In the genomic region with DNA sequence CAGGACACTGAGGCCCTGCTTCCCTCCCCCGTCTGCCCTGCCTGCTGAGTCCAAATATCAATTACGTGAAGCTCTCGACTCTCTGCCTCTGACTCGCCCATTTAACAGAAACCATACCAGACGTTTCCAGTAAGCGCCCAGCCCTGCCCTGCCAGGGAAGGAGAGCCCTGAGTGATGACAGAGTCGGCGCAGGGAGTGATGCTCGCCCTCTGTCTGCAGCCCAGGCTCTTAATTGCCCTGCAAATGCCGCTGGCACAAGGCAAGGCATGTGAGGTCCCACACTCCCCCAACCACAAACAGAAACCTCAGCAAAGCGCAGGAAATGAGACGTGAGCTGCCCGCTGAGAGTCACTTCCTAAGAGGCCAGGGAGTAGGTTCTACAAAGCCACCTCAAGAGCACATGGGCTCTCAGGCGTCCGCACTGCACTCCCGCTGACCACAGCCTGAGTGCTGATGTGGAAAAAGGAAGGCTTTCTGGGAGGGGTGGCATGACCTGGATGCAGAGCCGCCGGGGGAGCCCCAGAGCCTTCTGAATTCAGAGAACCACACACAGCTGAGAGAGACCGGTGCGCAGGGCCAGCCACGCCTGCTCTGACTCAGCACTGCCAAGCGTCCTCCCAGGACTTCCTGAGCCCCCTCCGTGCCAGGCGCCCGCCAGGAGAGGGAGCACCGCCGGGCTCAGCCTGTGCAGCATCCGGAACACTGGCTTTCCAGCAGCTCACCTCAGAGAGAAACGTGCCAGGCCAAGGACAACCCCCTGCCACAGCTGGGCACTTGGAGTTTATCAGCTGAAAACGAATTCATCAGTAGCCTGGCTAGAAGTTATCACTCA, we compare ENCODE assay signal across 1 cellular context.
TF ChIP-seq lines count a peak whose summit lies in the region.

No MANE protein-coding gene starts in this region.

TF ChIP-seq in liver, 16 proteins besides CTCF, POLR2A, EP300 and RAD21 (continued from another document):
- TF ChIP-seq FOXA2 (IDR thresholded peaks at IDR 0.05) (no peak), HNF4A (conservative IDR thresholded peaks at IDR 0.05) (no peak), SP1 (IDR thresholded peaks at IDR 0.05) (peak; percentile 14), HNF4G (IDR thresholded peaks at IDR 0.05) (no peak), GABPA (IDR thresholded peaks at IDR 0.05 in 1 of 2, conservative IDR thresholded peaks at IDR 0.05 in 1 of 2) (no peak), EGR1 (IDR thresholded peaks at IDR 0.05; ENCODE audit: low read depth in 2 of 2) (no peak), YY1 (IDR thresholded peaks at IDR 0.05) (no peak), NR2F2 (IDR thresholded peaks at IDR 0.05) (peak; percentile 33), TAF1 (conservative IDR thresholded peaks at IDR 0.05) (no peak), FOXA1 (IDR thresholded peaks at IDR 0.05) (no peak), JUND (IDR thresholded peaks at IDR 0.05) (no peak)
- TF ChIP-seq, protein P1, sequence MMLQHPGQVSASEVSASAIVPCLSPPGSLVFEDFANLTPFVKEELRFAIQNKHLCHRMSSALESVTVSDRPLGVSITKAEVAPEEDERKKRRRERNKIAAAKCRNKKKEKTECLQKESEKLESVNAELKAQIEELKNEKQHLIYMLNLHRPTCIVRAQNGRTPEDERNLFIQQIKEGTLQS (IDR thresholded peaks at IDR 0.05) = no peak
- TF ChIP-seq, protein P2, sequence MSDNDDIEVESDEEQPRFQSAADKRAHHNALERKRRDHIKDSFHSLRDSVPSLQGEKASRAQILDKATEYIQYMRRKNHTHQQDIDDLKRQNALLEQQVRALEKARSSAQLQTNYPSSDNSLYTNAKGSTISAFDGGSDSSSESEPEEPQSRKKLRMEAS (IDR thresholded peaks at IDR 0.05) = no peak
